Comparison of ENCODE assay signal across 8 cellular contexts in genomic region chrX:130393451-130394074, GRCh38. TPM values are rescaled to one million over a fixed set of nuclear protein-coding genes. Genes with fewer than 3 reads are reported as not detected.
DNase-seq lines count a peak whose midpoint lies in the region; ATAC-seq, FAIRE-seq and TF ChIP-seq lines count a peak whose summit lies in the region.

No MANE protein-coding gene starts in this region.

- no peaks in the 10 kb centered on the region for H3K9me3 ChIP-seq in GM23248 (ENCODE audit: low read depth)
- no peaks in the 10 kb centered on the region for H3K9me3 ChIP-seq in HepG2 (ENCODE audit: low read length)

- no peaks in the 10 kb centered on the region for H4K20me1 ChIP-seq in GM23248 (ENCODE audit: insufficient read depth)
- no peaks in the 10 kb centered on the region for H4K20me1 ChIP-seq in HepG2 (ENCODE audit: insufficient read depth, low read length)

- H3K9me3 Mint-ChIP-seq in mesothelial cell of epicardium, result peaks cover 3% of the 10 kb centered on the region

- H3K27me3 ChIP-seq in GM23248 (replicated peaks; ENCODE audit: insufficient read depth), result no peaks in the 10 kb centered on the region
- H3K27me3 ChIP-seq in HepG2 (ENCODE audit: control insufficient read depth in 1 of 2, insufficient read depth in 2 of 2, low read length in 2 of 2), result peaks cover 0 to 7% of the 10 kb centered on the region in 2 experiments; a peak in 1 of 5 replicates

- no peak overlapping the region for H3K9ac ChIP-seq in GM23248
- H3K9ac ChIP-seq in HepG2 (ENCODE audit: insufficient read depth, low read depth, low read length), result no peak overlapping the region

- H3K4me2 ChIP-seq in GM23248 (ENCODE audit: unreplicated experiment), result no peak overlapping the region
- no peak overlapping the region for H3K4me2 ChIP-seq in HepG2 (ENCODE audit: low read depth, low read length)

- H3K36me3 ChIP-seq in GM23248 (ENCODE audit: low read depth), result no peaks in the 10 kb centered on the region
- H3K36me3 ChIP-seq in HepG2 (replicated peaks in 1 of 2; ENCODE audit: control insufficient read depth in 1 of 2, insufficient read depth in 2 of 2, low read length in 2 of 2), result no peaks in the 10 kb centered on the region

- no peaks in the 10 kb centered on the region for H3K36me3 Mint-ChIP-seq in mesothelial cell of epicardium

- intact Hi-C loops in HepG2 (cut with micrococcal nuclease; ENCODE audit: unreplicated experiment), result loop anchor here (1.0 kb wide), 1 partner anchor 524 kb away; no protein-coding TSS in a partner anchor

- no peak for TF ChIP-seq POLR2A in HepG2 (IDR thresholded peaks at IDR 0.05; ENCODE audit: insufficient read depth in 1 of 2, low read depth in 2 of 2, low read length in 2 of 2)

- no TSS peak for BruUV-seq in HepG2 (replicated peaks; lab: Mats Ljungman, UMichigan)

- 20 to 22% methylated on average over 5 of the region's 5 CpGs for WGBS in GM23248 (ENCODE audit: low coverage in 1 of 2, low lambda C conversion rate in 2 of 2, missing lambda C conversion rate in 2 of 2), 2 experiments
- 17% methylated on average over 5 of the region's 5 CpGs for WGBS in HepG2 (ENCODE audit: low lambda C conversion rate)

- no peak overlapping the region for H2AFZ ChIP-seq in GM23248
- no peak overlapping the region for H2AFZ ChIP-seq in HepG2 (ENCODE audit: low read length)

- no peak for TF ChIP-seq EP300 in HepG2 (IDR thresholded peaks at IDR 0.05; ENCODE audit: low read depth in 2 of 2, low read length in 2 of 2)
- no peak for TF ChIP-seq EP300 in HepG2 (CRISPR knock-in tag; IDR thresholded peaks at IDR 0.05; ENCODE audit: borderline replicate concordance)

- CTCF ChIA-PET in HepG2 (lab: Yijun Ruan, JAX; ENCODE audit: low intra/inter-chr PET ratio, low total read pairs), result interaction anchor here (1.5 kb wide), 1 partner anchor 523 kb away, joined by 6 read pairs; no protein-coding TSS in a partner anchor

- TF ChIP-seq CTCF in HepG2 (CRISPR knock-in tag; IDR thresholded peaks at IDR 0.05) (peak; percentile 75), mesothelial cell of epicardium (IDR thresholded peaks at IDR 0.05; ENCODE audit: unreplicated experiment) (no peak)

- ATAC-seq in HepG2 (peak; percentile 78), HG03280 (IDR thresholded peaks at IDR 0.05; ENCODE audit: unreplicated experiment) (no peak)

- POLR2A ChIA-PET in HepG2 (lab: Yijun Ruan, JAX), result no interaction called here

- no peaks in the 10 kb centered on the region for H3F3A ChIP-seq in GM23248 (ENCODE audit: insufficient read depth)

- H3K4me3 Mint-ChIP-seq in mesothelial cell of epicardium, result no peak overlapping the region

- no peaks in the 10 kb centered on the region for H3K79me2 ChIP-seq in GM23248 (ENCODE audit: insufficient read depth)
- no peaks in the 10 kb centered on the region for H3K79me2 ChIP-seq in HepG2 (ENCODE audit: insufficient read depth, low read length)

- no peak overlapping the region for H3K4me3 ChIP-seq in GM23248
- H3K4me3 ChIP-seq in HepG2 (replicated peaks in 1 of 3; ENCODE audit: insufficient read depth in 1 of 3, low read depth in 2 of 3, low read length in 3 of 3), result no peak overlapping the region

- H3K27me3 Mint-ChIP-seq in mesothelial cell of epicardium (ENCODE audit: low read depth), result peaks cover 40% of the 10 kb centered on the region

- FAIRE-seq in HepG2 (lab: Jason Lieb, UNC), result peak; percentile 55

- no peaks in the 10 kb centered on the region for H3K4me1 ChIP-seq in GM23248 (ENCODE audit: insufficient read depth)
- H3K4me1 ChIP-seq in HepG2 (ENCODE audit: insufficient read depth, low read length), result no peaks in the 10 kb centered on the region

- H3K9me2 ChIP-seq in GM23248 (ENCODE audit: insufficient read depth), result no peaks in the 10 kb centered on the region

- DNase-seq in Ammon's horn (ENCODE audit: low spot score), result peak; percentile 76
- peak; percentile 67 for DNase-seq in GM23248
- DNase-seq in NCI-H524 treated with DMSO at 0.1 percent for 48 hours (lab: John Stamatoyannopoulos, UW), result peak; percentile 2
- DNase-seq in cerebellum (ENCODE audit: low spot score), result peak; percentile 26
- peak; percentile 12 for DNase-seq in HepG2 (ENCODE audit: low spot score)
- no peak for DNase-seq in activated effector memory CD4-positive, alpha-beta T cell treated with anti-CD3 and anti-CD28 coated beads, Interleukin-2, amount 50 U/mL, for 16 hours
- no peak for DNase-seq in mesothelial cell of epicardium (ENCODE audit: low spot score in 2 of 2, unreplicated experiment in 2 of 2)

- H3K4me1 Mint-ChIP-seq in mesothelial cell of epicardium, result no peaks in the 10 kb centered on the region

- no peak overlapping the region for H3K27ac ChIP-seq in GM23248
- H3K27ac ChIP-seq in HepG2 (ENCODE audit: extremely low read length, insufficient read depth, low read length), result no peak overlapping the region

- H3K27ac Mint-ChIP-seq in mesothelial cell of epicardium, result no peak overlapping the region

- in situ Hi-C loops in GM23248 (cut with MboI), result loop anchor here (10.0 kb wide), 1 partner anchor 521 kb away; no protein-coding TSS in a partner anchor
- in situ Hi-C loops in HepG2 (cut with HindIII; ENCODE audit: extremely low pct_ligation_motif_present, low pct_unique_long_range_greater_than_20kb), result loop anchor here (10.0 kb wide), 1 partner anchor 521 kb away; no protein-coding TSS in a partner anchor

- 0 out of 2 replicates have a peak, but pooled peaks have one; percentile 12 for TF ChIP-seq RAD21 in HepG2 (CRISPR knock-in tag; IDR thresholded peaks at IDR 0.05)

RNA-seq across cellular contexts. Expression of gene GPR119, which starts 8.1 kb away (rescaled TPM):
- not detected in 2 replicates for total RNA-seq in GM23248 (2014; rRNA removed; shearing (Covaris generic))
- not detected in 2 replicates for polyA plus RNA-seq in GM23248 (2016; fragmentation: Nextera tagmentation; extraction: Ambion mirVana)
- not detected for total RNA-seq in cerebellum
- 2.2 and 2.6 TPM in 2 replicates for total RNA-seq in HepG2 (2016; rRNA removed; fragmentation: Illumina TruSeq; extraction: Trizol)
- 0.53 and 0.81 TPM in 2 replicates for total RNA-seq in HepG2 (2016; cell fraction: cytosol; rRNA removed; fragmentation: Illumina TruSeq; extraction: Trizol; ENCODE audit: low read depth)
- 3.2 TPM in 2 replicates for total RNA-seq in HepG2 (2016; cell fraction: insoluble cytoplasmic fraction; rRNA removed; fragmentation: Illumina TruSeq; extraction: Trizol)
- 2.9 TPM in 2 replicates for total RNA-seq in HepG2 (2016; cell fraction: membrane; rRNA removed; fragmentation: Illumina TruSeq; extraction: Trizol)
- 1.9 and 2.0 TPM in 2 replicates for total RNA-seq in HepG2 (2016; cell fraction: nucleus; rRNA removed; fragmentation: Illumina TruSeq; extraction: Trizol)
- 3.5 and 5.5 TPM in 2 replicates for polyA plus RNA-seq in HepG2 (2011; rRNA removed)
- polyA plus RNA-seq in HepG2 (2011; cell fraction: cytosol; rRNA removed), result 2.9 and 4.6 TPM in 2 replicates
- polyA plus RNA-seq in HepG2 (2011; cell fraction: nucleus; rRNA removed), result 2.1 and 2.5 TPM in 2 replicates
- polyA plus RNA-seq in HepG2 (2012), result 1.3 and 1.5 TPM in 2 replicates
- 0.10 and 0.35 TPM in 2 replicates for polyA plus RNA-seq in HepG2 (2016; cell fraction: cytosol; fragmentation: Illumina TruSeq; extraction: Trizol; ENCODE audit: low read depth)
- polyA plus RNA-seq in HepG2 (2016; cell fraction: insoluble cytoplasmic fraction; fragmentation: Illumina TruSeq; extraction: Trizol; ENCODE audit: low read depth), result 1.0 and 1.8 TPM in 2 replicates
- 0.79 and 1.1 TPM in 2 replicates for polyA plus RNA-seq in HepG2 (2016; cell fraction: membrane; fragmentation: Illumina TruSeq; extraction: Trizol; ENCODE audit: low read depth)
- polyA plus RNA-seq in HepG2 (2016; cell fraction: nucleus; fragmentation: Illumina TruSeq; extraction: Trizol; ENCODE audit: insufficient read depth, low read depth), result 0.67 and 2.6 TPM in 2 replicates
- polyA minus RNA-seq in HepG2 (2011; rRNA and poly(A)+ RNA removed; ENCODE audit: low replicate concordance), result 39.7 TPM in 1 of 2 replicates, not detected in the other
- 2.1 and 5.5 TPM in 2 replicates for polyA minus RNA-seq in HepG2 (2011; cell fraction: cytosol; rRNA and poly(A)+ RNA removed)
- polyA minus RNA-seq in HepG2 (2011; cell fraction: nucleus; rRNA and poly(A)+ RNA removed), result 3.0 and 3.6 TPM in 2 replicates
- total RNA-seq in mesothelial cell of epicardium, result not detected in 3 replicates

RNA-seq across cellular contexts. Expression of gene RBMX2, which starts 8.2 kb away (rescaled TPM):
- total RNA-seq in GM23248 (2014; rRNA removed; shearing (Covaris generic)), result 13.7 and 17.0 TPM in 2 replicates
- 17.6 and 18.8 TPM in 2 replicates for polyA plus RNA-seq in GM23248 (2016; fragmentation: Nextera tagmentation; extraction: Ambion mirVana)
- total RNA-seq in cerebellum, result 22.8 TPM
- 24.4 and 29.2 TPM in 2 replicates for total RNA-seq in HepG2 (2016; rRNA removed; fragmentation: Illumina TruSeq; extraction: Trizol)
- total RNA-seq in HepG2 (2016; cell fraction: cytosol; rRNA removed; fragmentation: Illumina TruSeq; extraction: Trizol; ENCODE audit: low read depth), result 8.9 and 11.0 TPM in 2 replicates
- total RNA-seq in HepG2 (2016; cell fraction: insoluble cytoplasmic fraction; rRNA removed; fragmentation: Illumina TruSeq; extraction: Trizol), result 25.1 and 29.9 TPM in 2 replicates
- total RNA-seq in HepG2 (2016; cell fraction: membrane; rRNA removed; fragmentation: Illumina TruSeq; extraction: Trizol), result 18.7 and 21.2 TPM in 2 replicates
- 12.9 and 13.3 TPM in 2 replicates for total RNA-seq in HepG2 (2016; cell fraction: nucleus; rRNA removed; fragmentation: Illumina TruSeq; extraction: Trizol)
- 10.6 and 13.9 TPM in 2 replicates for polyA plus RNA-seq in HepG2 (2011; rRNA removed)
- polyA plus RNA-seq in HepG2 (2011; cell fraction: cytosol; rRNA removed), result 7.2 and 10.2 TPM in 2 replicates
- 3.9 and 8.1 TPM in 2 replicates for polyA plus RNA-seq in HepG2 (2011; cell fraction: nucleus; rRNA removed)
- polyA plus RNA-seq in HepG2 (2012), result 15.9 and 16.5 TPM in 2 replicates
- polyA plus RNA-seq in HepG2 (2016; cell fraction: cytosol; fragmentation: Illumina TruSeq; extraction: Trizol; ENCODE audit: low read depth), result 7.8 and 8.6 TPM in 2 replicates
- 23.3 and 24.2 TPM in 2 replicates for polyA plus RNA-seq in HepG2 (2016; cell fraction: insoluble cytoplasmic fraction; fragmentation: Illumina TruSeq; extraction: Trizol; ENCODE audit: low read depth)
- polyA plus RNA-seq in HepG2 (2016; cell fraction: membrane; fragmentation: Illumina TruSeq; extraction: Trizol; ENCODE audit: low read depth), result 13.8 and 15.0 TPM in 2 replicates
- polyA plus RNA-seq in HepG2 (2016; cell fraction: nucleus; fragmentation: Illumina TruSeq; extraction: Trizol; ENCODE audit: insufficient read depth, low read depth), result 19.1 and 21.0 TPM in 2 replicates
- 3.4 and 7.1 TPM in 2 replicates for polyA minus RNA-seq in HepG2 (2011; rRNA and poly(A)+ RNA removed; ENCODE audit: low replicate concordance)
- 4.0 and 4.5 TPM in 2 replicates for polyA minus RNA-seq in HepG2 (2011; cell fraction: cytosol; rRNA and poly(A)+ RNA removed)
- 9.0 and 9.9 TPM in 2 replicates for polyA minus RNA-seq in HepG2 (2011; cell fraction: nucleus; rRNA and poly(A)+ RNA removed)
- total RNA-seq in mesothelial cell of epicardium, result 22.8 to 25.1 TPM (median 24.8 TPM) in 3 replicates

RNA-seq across cellular contexts. Expression of gene SLC25A14, which starts 53.8 kb away (rescaled TPM):
- total RNA-seq in GM23248 (2014; rRNA removed; shearing (Covaris generic)), result 9.9 and 13.2 TPM in 2 replicates
- 16.7 and 18.4 TPM in 2 replicates for polyA plus RNA-seq in GM23248 (2016; fragmentation: Nextera tagmentation; extraction: Ambion mirVana)
- 22.5 TPM for total RNA-seq in cerebellum
- 7.4 and 14.0 TPM in 2 replicates for total RNA-seq in HepG2 (2016; rRNA removed; fragmentation: Illumina TruSeq; extraction: Trizol)
- total RNA-seq in HepG2 (2016; cell fraction: cytosol; rRNA removed; fragmentation: Illumina TruSeq; extraction: Trizol; ENCODE audit: low read depth), result 5.8 and 6.3 TPM in 2 replicates
- total RNA-seq in HepG2 (2016; cell fraction: insoluble cytoplasmic fraction; rRNA removed; fragmentation: Illumina TruSeq; extraction: Trizol), result 9.0 and 14.3 TPM in 2 replicates
- total RNA-seq in HepG2 (2016; cell fraction: membrane; rRNA removed; fragmentation: Illumina TruSeq; extraction: Trizol), result 7.6 and 7.8 TPM in 2 replicates
- 18.4 and 23.6 TPM in 2 replicates for total RNA-seq in HepG2 (2016; cell fraction: nucleus; rRNA removed; fragmentation: Illumina TruSeq; extraction: Trizol)
- 12.8 and 15.6 TPM in 2 replicates for polyA plus RNA-seq in HepG2 (2011; rRNA removed)
- 3.6 and 6.8 TPM in 2 replicates for polyA plus RNA-seq in HepG2 (2011; cell fraction: cytosol; rRNA removed)
- polyA plus RNA-seq in HepG2 (2011; cell fraction: nucleus; rRNA removed), result 28.0 and 36.8 TPM in 2 replicates
- 11.2 and 13.6 TPM in 2 replicates for polyA plus RNA-seq in HepG2 (2012)
- 4.2 and 5.2 TPM in 2 replicates for polyA plus RNA-seq in HepG2 (2016; cell fraction: cytosol; fragmentation: Illumina TruSeq; extraction: Trizol; ENCODE audit: low read depth)
- polyA plus RNA-seq in HepG2 (2016; cell fraction: insoluble cytoplasmic fraction; fragmentation: Illumina TruSeq; extraction: Trizol; ENCODE audit: low read depth), result 7.6 and 8.0 TPM in 2 replicates
- polyA plus RNA-seq in HepG2 (2016; cell fraction: membrane; fragmentation: Illumina TruSeq; extraction: Trizol; ENCODE audit: low read depth), result 5.2 and 6.7 TPM in 2 replicates
- polyA plus RNA-seq in HepG2 (2016; cell fraction: nucleus; fragmentation: Illumina TruSeq; extraction: Trizol; ENCODE audit: insufficient read depth, low read depth), result 32.4 and 37.7 TPM in 2 replicates
- 6.7 and 13.0 TPM in 2 replicates for polyA minus RNA-seq in HepG2 (2011; rRNA and poly(A)+ RNA removed; ENCODE audit: low replicate concordance)
- polyA minus RNA-seq in HepG2 (2011; cell fraction: cytosol; rRNA and poly(A)+ RNA removed), result 3.8 and 6.4 TPM in 2 replicates
- 27.6 and 28.6 TPM in 2 replicates for polyA minus RNA-seq in HepG2 (2011; cell fraction: nucleus; rRNA and poly(A)+ RNA removed)
- 19.3 to 19.5 TPM (median 19.5 TPM) in 3 replicates for total RNA-seq in mesothelial cell of epicardium

Comparison
In these comparisons a context has a peak if more than half of its experiments do, and no peak if none do; other contexts are left out.
1. DNase-seq: peak in Ammon's horn (single experiment), GM23248 (single experiment), NCI-H524 treated with DMSO at 0.1 percent for 48 hours (single experiment), cerebellum (single experiment) and HepG2 (single experiment); none in activated effector memory CD4-positive, alpha-beta T cell treated with anti-CD3 and anti-CD28 coated beads, Interleukin-2, amount 50 U/mL, for 16 hours (single experiment) and mesothelial cell of epicardium (0 of 2).